In the genomic region with DNA sequence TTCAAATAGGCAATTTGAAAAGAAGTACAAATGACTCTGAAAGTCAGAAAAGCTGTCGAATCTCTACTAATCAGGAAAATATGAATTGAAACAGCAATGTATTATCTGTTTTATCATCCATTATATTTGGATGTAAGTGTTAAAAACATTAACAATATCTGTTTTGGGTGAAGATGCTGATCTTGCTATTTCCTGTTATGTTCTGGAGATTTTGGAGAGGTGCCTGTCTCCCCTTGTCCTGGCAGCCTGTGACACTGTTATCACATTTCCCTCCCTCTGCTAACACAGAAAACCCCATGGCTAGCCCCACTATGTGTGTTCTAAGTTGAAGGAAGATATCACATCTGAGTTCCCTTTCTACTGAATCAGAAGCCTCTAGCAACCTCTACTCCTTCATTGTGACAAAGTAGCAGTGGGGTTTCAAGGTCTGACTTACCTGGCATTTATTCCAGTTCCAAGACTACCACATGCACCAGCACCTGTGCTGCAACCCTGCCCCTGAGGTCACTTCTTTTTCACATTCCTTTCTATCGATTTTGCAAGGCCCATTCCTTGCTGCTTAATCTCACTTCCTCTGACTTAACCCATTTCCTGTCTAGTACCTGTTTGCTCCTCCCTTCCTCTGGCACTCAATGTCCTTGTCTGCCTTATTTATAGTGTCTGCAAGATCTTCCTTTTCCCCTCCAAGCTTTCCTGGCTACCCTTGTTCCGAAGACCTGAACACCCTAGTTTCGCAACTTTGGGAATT, we compare ENCODE assay signal across 1 cellular context.
TF ChIP-seq lines count a peak whose summit lies in the region.

No MANE protein-coding gene starts in this region.

TF ChIP-seq in GM23338, 12 proteins besides CTCF, POLR2A, EP300 and RAD21:
- no peak for TF ChIP-seq ZNF331 (CRISPR knock-in tag; IDR thresholded peaks at IDR 0.05; ENCODE audit: low read depth)
- no peak for TF ChIP-seq ZNF114 (CRISPR knock-in tag; IDR thresholded peaks at IDR 0.05)
- TF ChIP-seq, protein P1, sequence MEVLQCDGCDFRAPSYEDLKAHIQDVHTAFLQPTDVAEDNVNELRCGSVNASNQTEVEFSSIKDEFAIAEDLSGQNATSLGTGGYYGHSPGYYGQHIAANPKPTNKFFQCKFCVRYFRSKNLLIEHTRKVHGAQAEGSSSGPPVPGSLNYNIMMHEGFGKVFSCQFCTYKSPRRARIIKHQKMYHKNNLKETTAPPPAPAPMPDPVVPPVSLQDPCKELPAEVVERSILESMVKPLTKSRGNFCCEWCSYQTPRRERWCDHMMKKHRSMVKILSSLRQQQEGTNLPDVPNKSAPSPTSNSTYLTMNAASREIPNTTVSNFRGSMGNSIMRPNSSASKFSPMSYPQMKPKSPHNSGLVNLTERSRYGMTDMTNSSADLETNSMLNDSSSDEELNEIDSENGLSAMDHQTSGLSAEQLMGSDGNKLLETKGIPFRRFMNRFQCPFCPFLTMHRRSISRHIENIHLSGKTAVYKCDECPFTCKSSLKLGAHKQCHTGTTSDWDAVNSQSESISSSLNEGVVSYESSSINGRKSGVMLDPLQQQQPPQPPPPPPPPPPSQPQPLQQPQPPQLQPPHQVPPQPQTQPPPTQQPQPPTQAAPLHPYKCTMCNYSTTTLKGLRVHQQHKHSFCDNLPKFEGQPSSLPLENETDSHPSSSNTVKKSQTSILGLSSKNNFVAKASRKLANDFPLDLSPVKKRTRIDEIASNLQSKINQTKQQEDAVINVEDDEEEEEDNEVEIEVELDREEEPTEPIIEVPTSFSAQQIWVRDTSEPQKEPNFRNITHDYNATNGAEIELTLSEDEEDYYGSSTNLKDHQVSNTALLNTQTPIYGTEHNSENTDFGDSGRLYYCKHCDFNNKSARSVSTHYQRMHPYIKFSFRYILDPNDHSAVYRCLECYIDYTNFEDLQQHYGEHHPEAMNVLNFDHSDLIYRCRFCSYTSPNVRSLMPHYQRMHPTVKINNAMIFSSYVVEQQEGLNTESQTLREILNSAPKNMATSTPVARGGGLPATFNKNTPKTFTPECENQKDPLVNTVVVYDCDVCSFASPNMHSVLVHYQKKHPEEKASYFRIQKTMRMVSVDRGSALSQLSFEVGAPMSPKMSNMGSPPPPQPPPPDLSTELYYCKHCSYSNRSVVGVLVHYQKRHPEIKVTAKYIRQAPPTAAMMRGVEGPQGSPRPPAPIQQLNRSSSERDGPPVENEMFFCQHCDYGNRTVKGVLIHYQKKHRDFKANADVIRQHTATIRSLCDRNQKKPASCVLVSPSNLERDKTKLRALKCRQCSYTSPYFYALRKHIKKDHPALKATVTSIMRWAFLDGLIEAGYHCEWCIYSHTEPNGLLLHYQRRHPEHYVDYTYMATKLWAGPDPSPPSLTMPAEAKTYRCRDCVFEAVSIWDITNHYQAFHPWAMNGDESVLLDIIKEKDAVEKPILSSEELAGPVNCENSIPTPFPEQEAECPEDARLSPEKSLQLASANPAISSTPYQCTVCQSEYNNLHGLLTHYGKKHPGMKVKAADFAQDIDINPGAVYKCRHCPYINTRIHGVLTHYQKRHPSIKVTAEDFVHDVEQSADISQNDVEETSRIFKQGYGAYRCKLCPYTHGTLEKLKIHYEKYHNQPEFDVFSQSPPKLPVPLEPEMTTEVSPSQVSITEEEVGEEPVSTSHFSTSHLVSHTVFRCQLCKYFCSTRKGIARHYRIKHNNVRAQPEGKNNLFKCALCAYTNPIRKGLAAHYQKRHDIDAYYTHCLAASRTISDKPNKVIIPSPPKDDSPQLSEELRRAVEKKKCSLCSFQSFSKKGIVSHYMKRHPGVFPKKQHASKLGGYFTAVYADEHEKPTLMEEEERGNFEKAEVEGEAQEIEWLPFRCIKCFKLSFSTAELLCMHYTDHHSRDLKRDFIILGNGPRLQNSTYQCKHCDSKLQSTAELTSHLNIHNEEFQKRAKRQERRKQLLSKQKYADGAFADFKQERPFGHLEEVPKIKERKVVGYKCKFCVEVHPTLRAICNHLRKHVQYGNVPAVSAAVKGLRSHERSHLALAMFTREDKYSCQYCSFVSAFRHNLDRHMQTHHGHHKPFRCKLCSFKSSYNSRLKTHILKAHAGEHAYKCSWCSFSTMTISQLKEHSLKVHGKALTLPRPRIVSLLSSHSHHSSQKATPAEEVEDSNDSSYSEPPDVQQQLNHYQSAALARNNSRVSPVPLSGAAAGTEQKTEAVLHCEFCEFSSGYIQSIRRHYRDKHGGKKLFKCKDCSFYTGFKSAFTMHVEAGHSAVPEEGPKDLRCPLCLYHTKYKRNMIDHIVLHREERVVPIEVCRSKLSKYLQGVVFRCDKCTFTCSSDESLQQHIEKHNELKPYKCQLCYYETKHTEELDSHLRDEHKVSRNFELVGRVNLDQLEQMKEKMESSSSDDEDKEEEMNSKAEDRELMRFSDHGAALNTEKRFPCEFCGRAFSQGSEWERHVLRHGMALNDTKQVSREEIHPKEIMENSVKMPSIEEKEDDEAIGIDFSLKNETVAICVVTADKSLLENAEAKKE (CRISPR knock-in tag; IDR thresholded peaks at IDR 0.05), result no peak
- TF ChIP-seq, protein P2, sequence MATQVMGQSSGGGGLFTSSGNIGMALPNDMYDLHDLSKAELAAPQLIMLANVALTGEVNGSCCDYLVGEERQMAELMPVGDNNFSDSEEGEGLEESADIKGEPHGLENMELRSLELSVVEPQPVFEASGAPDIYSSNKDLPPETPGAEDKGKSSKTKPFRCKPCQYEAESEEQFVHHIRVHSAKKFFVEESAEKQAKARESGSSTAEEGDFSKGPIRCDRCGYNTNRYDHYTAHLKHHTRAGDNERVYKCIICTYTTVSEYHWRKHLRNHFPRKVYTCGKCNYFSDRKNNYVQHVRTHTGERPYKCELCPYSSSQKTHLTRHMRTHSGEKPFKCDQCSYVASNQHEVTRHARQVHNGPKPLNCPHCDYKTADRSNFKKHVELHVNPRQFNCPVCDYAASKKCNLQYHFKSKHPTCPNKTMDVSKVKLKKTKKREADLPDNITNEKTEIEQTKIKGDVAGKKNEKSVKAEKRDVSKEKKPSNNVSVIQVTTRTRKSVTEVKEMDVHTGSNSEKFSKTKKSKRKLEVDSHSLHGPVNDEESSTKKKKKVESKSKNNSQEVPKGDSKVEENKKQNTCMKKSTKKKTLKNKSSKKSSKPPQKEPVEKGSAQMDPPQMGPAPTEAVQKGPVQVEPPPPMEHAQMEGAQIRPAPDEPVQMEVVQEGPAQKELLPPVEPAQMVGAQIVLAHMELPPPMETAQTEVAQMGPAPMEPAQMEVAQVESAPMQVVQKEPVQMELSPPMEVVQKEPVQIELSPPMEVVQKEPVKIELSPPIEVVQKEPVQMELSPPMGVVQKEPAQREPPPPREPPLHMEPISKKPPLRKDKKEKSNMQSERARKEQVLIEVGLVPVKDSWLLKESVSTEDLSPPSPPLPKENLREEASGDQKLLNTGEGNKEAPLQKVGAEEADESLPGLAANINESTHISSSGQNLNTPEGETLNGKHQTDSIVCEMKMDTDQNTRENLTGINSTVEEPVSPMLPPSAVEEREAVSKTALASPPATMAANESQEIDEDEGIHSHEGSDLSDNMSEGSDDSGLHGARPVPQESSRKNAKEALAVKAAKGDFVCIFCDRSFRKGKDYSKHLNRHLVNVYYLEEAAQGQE (IDR thresholded peaks at IDR 0.05; ENCODE audit: unreplicated experiment), result no peak
- TF ChIP-seq EZH2phosphoT487 (IDR thresholded peaks at IDR 0.05; ENCODE audit: unreplicated experiment), result no peak
- no peak for TF ChIP-seq CREB1 (CRISPR knock-in tag; IDR thresholded peaks at IDR 0.05; ENCODE audit: low read depth)
- no peak for TF ChIP-seq NANOG (IDR thresholded peaks at IDR 0.05; ENCODE audit: borderline replicate concordance)
- no peak for TF ChIP-seq JUNB (IDR thresholded peaks at IDR 0.05; ENCODE audit: unreplicated experiment)
- no peak for TF ChIP-seq STAT1 (IDR thresholded peaks at IDR 0.05; ENCODE audit: unreplicated experiment)
- no peak for TF ChIP-seq EZH2 (IDR thresholded peaks at IDR 0.05; ENCODE audit: low read depth, unreplicated experiment)
- TF ChIP-seq POLR2AphosphoS5 (IDR thresholded peaks at IDR 0.05; ENCODE audit: low read depth), result no peak
- TF ChIP-seq, protein P3, sequence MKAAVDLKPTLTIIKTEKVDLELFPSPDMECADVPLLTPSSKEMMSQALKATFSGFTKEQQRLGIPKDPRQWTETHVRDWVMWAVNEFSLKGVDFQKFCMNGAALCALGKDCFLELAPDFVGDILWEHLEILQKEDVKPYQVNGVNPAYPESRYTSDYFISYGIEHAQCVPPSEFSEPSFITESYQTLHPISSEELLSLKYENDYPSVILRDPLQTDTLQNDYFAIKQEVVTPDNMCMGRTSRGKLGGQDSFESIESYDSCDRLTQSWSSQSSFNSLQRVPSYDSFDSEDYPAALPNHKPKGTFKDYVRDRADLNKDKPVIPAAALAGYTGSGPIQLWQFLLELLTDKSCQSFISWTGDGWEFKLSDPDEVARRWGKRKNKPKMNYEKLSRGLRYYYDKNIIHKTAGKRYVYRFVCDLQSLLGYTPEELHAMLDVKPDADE (IDR thresholded peaks at IDR 0.05), result no peak
